ENCODE assay signal across 13 cellular contexts in the genomic region with DNA sequence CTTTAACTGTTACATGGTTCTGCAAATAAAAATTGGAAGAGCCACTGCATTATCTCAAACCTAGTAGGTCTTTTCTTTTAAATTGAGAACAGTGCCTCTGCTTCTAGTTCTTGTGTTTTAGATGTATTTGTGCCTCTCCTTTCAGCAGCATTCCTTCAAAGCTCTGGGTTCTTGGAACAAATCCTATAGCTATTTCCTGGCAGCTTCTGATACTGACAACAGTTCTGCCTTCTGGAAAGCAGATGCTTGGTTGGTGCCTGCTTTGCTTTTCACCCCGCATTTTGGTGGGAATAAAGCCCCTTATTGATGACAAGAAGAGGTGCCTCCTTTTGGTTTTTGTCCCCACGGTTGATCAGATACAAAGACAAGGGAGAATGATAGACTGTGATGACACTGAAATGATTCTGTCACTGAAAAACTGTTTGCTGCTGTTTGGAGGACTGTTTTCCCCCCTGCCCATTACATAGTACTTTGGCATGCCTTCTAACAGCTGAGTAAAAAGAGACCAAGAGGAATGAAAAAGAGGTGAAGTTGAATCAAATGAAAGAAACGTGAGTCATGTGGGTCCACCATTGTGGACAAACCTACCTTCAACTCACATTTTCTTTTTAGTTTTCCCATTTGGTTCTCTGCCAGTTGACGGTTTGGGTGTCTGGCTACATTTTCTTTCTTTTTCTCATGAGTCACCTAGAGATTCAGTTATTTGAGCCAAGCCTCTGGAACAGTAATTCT. TPM values are rescaled to one million over a fixed set of nuclear protein-coding genes. Genes with fewer than 3 reads are reported as not detected.
DNase-seq lines count a peak whose midpoint lies in the region; ATAC-seq and TF ChIP-seq lines count a peak whose summit lies in the region.
"Had no signal": no experiment of that assay in that cellular context is flagged by ENCODE, and none has a peak within 500 bp of the region (broad histone marks: within the 10 kb centered on the region; RNA-seq: fewer than 3 reads in every experiment).

No MANE protein-coding gene starts in this region.

- peak overlapping the region; percentile 21; the same call in 1 of the 2 replicates for H3K4me3 ChIP-seq in BJ (ENCODE audit: low read depth, low read length)
- no peak overlapping the region for H3K4me3 ChIP-seq in psoas muscle
- H3K4me3 ChIP-seq: right atrium auricular region had no signal

- TF ChIP-seq CTCF in BJ (IDR thresholded peaks at IDR 0.05; ENCODE audit: insufficient read depth, low read depth, low read length) (no peak), psoas muscle (IDR thresholded peaks at IDR 0.05) (no peak)

- no peak for ATAC-seq in GM21529 (IDR thresholded peaks at IDR 0.05; ENCODE audit: unreplicated experiment)
- ATAC-seq in psoas muscle, result no peak
- ATAC-seq: esophagus mucosa had no signal

- H3K27me3 ChIP-seq in BJ (ENCODE audit: control insufficient read depth, insufficient read depth, low read length) (no peaks in the 10 kb centered on the region), psoas muscle (ENCODE audit: insufficient read depth in 3 of 3, low read length in 2 of 3) (no peaks in the 10 kb centered on the region)
- H3K27me3 ChIP-seq: right atrium auricular region had no signal

- H3K4me1 ChIP-seq in psoas muscle, result peaks cover 10% of the 10 kb centered on the region

- POLR2A ChIA-PET in BJ (lab: Charles Lee), result interaction anchor here (0.7 kb wide), 1 partner anchor 37 kb away, joined by 3 read pairs; no protein-coding TSS in a partner anchor

- WGBS in psoas muscle, 3 donors, result 51 to 57% (median 54%) methylated on average over 4 of the region's 4 CpGs

- intact Hi-C loops in psoas muscle (cut with DNase I), result no loop called here

- H3K27ac ChIP-seq in psoas muscle, result no peak overlapping the region

- H3K36me3 ChIP-seq in BJ (ENCODE audit: control insufficient read depth, insufficient read depth, low read length) (peaks cover 3% of the 10 kb centered on the region), psoas muscle (ENCODE audit: insufficient read depth in 1 of 2, low read depth in 1 of 2) (peaks cover 3 to 67% of the 10 kb centered on the region in 2 donors)

- H3K9me3 ChIP-seq in psoas muscle, result no peaks in the 10 kb centered on the region
- H3K9me3 ChIP-seq: right atrium auricular region had no signal

- peak; percentile 40 for DNase-seq in BJ (ENCODE audit: low read depth)
- DNase-seq in NCI-H446 treated with DMSO at 0.1 percent for 48 hours (lab: John Stamatoyannopoulos, UW), result peak; percentile 26
- DNase-seq in dedifferentiated amniotic fluid mesenchymal stem cell (ENCODE audit: extremely low spot score), result peak; percentile 43
- peak; percentile 69 for DNase-seq in myocyte (ENCODE audit: low read depth)
- DNase-seq in psoas muscle, result no peak
- no peak for DNase-seq in NCI-H2171 treated with DMSO at 0.1 percent for 48 hours (lab: John Stamatoyannopoulos, UW)
- DNase-seq in GM19238 (ENCODE audit: insufficient read length, low spot score), result no peak
- DNase-seq: activated CD4-positive, alpha-beta T cell treated with anti-CD3 and anti-CD28 coated beads for 48 hours; Kasumi-1; NK-92 treated with Interleukin-12 subunit alpha and Interleukin-12 subunit beta, amount 100 ng/mL, for 24 hours had no signal

- CTCF ChIA-PET in BJ (lab: Yijun Ruan, JAX), result interaction anchor here (0.8 to 1.1 kb wide), 4 partner anchors 8 to 221 kb away, joined by 3 to 4 read pairs (median 3); no protein-coding TSS in a partner anchor

RNA-seq across cellular contexts. Expression of a gene that starts 5.6 kb away (rescaled TPM):
- 7.7 and 11.4 TPM in 2 replicates for polyA plus RNA-seq in BJ (2011; rRNA removed)
- polyA minus RNA-seq in BJ (2011; rRNA and poly(A)+ RNA removed), result 6.2 and 6.3 TPM in 2 replicates
- total RNA-seq in myocyte, result 17.5 and 34.4 TPM in 2 replicates
- 10.1 TPM for polyA plus RNA-seq in myocyte (2012)
- total RNA-seq in psoas muscle, result 10 to 100 TPM; 12.5 to 30.8 (median 20.0) TPM
- 10 to 100 TPM in 1 of 3 donors, 1 to 10 TPM in 2; 6.2 to 12.8 (median 6.6) TPM for polyA plus RNA-seq in psoas muscle

RNA-seq across cellular contexts. Expression of a gene that starts 5.7 kb away (rescaled TPM):
- polyA plus RNA-seq in BJ (2011; rRNA removed) (52.6 and 58.8 TPM in 2 replicates), psoas muscle (10 to 100 TPM; 34.9 to 71.5 (median 40.9) TPM)
- polyA minus RNA-seq in BJ (2011; rRNA and poly(A)+ RNA removed), result 57.0 and 104 TPM in 2 replicates
- total RNA-seq in myocyte (71.3 and 71.7 TPM in 2 replicates), psoas muscle (10 to 100 TPM; 49.5 to 76.9 (median 65.8) TPM)
- polyA plus RNA-seq in myocyte (2012), result 38.9 TPM

Comparison
In these comparisons a context has a peak if more than half of its experiments do, and no peak if none do; other contexts are left out.
1. DNase-seq: peak in BJ (single experiment), NCI-H446 treated with DMSO at 0.1 percent for 48 hours (single experiment), dedifferentiated amniotic fluid mesenchymal stem cell (single experiment) and myocyte (single experiment); none in psoas muscle (0 of 2), NCI-H2171 treated with DMSO at 0.1 percent for 48 hours (single experiment) and GM19238 (single experiment).